ENCODE assay signal across 8 cellular contexts in genomic region chr1:160046494-160047115, GRCh38. TPM values are rescaled to one million over a fixed set of nuclear protein-coding genes. Genes with fewer than 3 reads are reported as not detected.
DNase-seq lines count a peak whose midpoint lies in the region; ATAC-seq, FAIRE-seq and TF ChIP-seq lines count a peak whose summit lies in the region.

No MANE protein-coding gene starts in this region.

- intact Hi-C loops in left ventricle myocardium inferior (cut with micrococcal nuclease), result no loop called here

- ATAC-seq in HG03432 (IDR thresholded peaks at IDR 0.05; ENCODE audit: unreplicated experiment), result peak; percentile 83
- ATAC-seq in HG03378 (IDR thresholded peaks at IDR 0.05; ENCODE audit: unreplicated experiment), result no peak

- peak overlapping the region; percentile 84 for H3K27ac ChIP-seq in angular gyrus (ENCODE audit: low read depth, low read length)
- no peak overlapping the region for H3K27ac ChIP-seq in left ventricle myocardium inferior (replicated peaks)

- TF ChIP-seq CTCF in AG09309 (IDR thresholded peaks at IDR 0.05; ENCODE audit: control insufficient read depth, insufficient read depth, low read depth, low read length, missing control alignments) (peak; percentile 59), left ventricle myocardium inferior (IDR thresholded peaks at IDR 0.05; ENCODE audit: borderline replicate concordance) (peak; percentile 69)

- H3K9me3 ChIP-seq in left ventricle myocardium inferior (replicated peaks), result no peaks in the 10 kb centered on the region

- peaks cover 15% of the 10 kb centered on the region for H3K4me1 ChIP-seq in left ventricle myocardium inferior

- no peaks in the 10 kb centered on the region for H3K36me3 ChIP-seq in left ventricle myocardium inferior

- H3K4me3 ChIP-seq in AG09309 (ENCODE audit: control insufficient read depth, low read depth, low read length) (no peak overlapping the region), left ventricle myocardium inferior (peak overlapping the region; percentile 26)

- no peak for DNase-seq in AG09309 (ENCODE audit: low read depth)
- DNase-seq in GM12891 (ENCODE audit: insufficient read length, low spot score), result no peak
- peak; percentile 60 for DNase-seq in RPMI7951 (ENCODE audit: low read depth)
- peak; percentile 40 for DNase-seq in left ventricle myocardium inferior
- DNase-seq in renal cortical epithelial cell (ENCODE audit: low read depth), result peak; percentile 11

- peaks cover 7% of the 10 kb centered on the region for H3K27me3 ChIP-seq in left ventricle myocardium inferior (ENCODE audit: low read depth)

- peak; percentile 61 for FAIRE-seq in GM12891 (lab: Jason Lieb, UNC)

- TF ChIP-seq POLR2A in GM12891 (IDR thresholded peaks at IDR 0.05; ENCODE audit: low read depth, low read length), result no peak

TF ChIP-seq in GM12891, 5 proteins besides CTCF, POLR2A, EP300 and RAD21:
- TF ChIP-seq SPI1 (IDR thresholded peaks at IDR 0.05; ENCODE audit: low read depth, low read length) (no peak), PAX5 (IDR thresholded peaks at IDR 0.05; ENCODE audit: insufficient read depth, low read length, severe bottlenecking) (no peak), TAF1 (IDR thresholded peaks at IDR 0.05; ENCODE audit: low read depth, low read length) (no peak), POLR2AphosphoS5 (IDR thresholded peaks at IDR 0.05; ENCODE audit: low read depth, low read length) (no peak), POU2F2 (IDR thresholded peaks at IDR 0.05; ENCODE audit: low read depth, low read length) (no peak)

RNA-seq across cellular contexts. Expression of gene PIGM, which starts 14.8 kb away (rescaled TPM):
- polyA plus RNA-seq in GM12891 (2012; ENCODE audit: low read depth, missing spikeins), result 1.4 TPM
- total RNA-seq in RPMI7951 (2014; rRNA removed; shearing (Covaris generic)), result 4.7 and 4.9 TPM in 2 replicates
- 2.5 TPM for total RNA-seq in left ventricle myocardium inferior
- 4.0 and 5.2 TPM in 2 replicates for total RNA-seq in renal cortical epithelial cell

RNA-seq across cellular contexts. Expression of gene KCNJ10, which starts 23.4 kb away (rescaled TPM):
- polyA plus RNA-seq in GM12891 (2012; ENCODE audit: low read depth, missing spikeins), result 0.05 TPM
- total RNA-seq in RPMI7951 (2014; rRNA removed; shearing (Covaris generic)), result 0.10 and 0.12 TPM in 2 replicates
- total RNA-seq in left ventricle myocardium inferior (not detected), renal cortical epithelial cell (0.15 TPM in 1 of 2 replicates, not detected in the other)

RNA-seq across cellular contexts. Expression of gene KCNJ9, which starts 34.7 kb away (rescaled TPM):
- 0.04 TPM for polyA plus RNA-seq in GM12891 (2012; ENCODE audit: low read depth, missing spikeins)
- not detected in 2 replicates for total RNA-seq in RPMI7951 (2014; rRNA removed; shearing (Covaris generic))
- total RNA-seq in left ventricle myocardium inferior (0.05 TPM), renal cortical epithelial cell (not detected in 2 replicates)

RNA-seq across cellular contexts. Expression of gene IGSF8, which starts 51.8 kb away (rescaled TPM):
- 5.2 TPM for polyA plus RNA-seq in GM12891 (2012; ENCODE audit: low read depth, missing spikeins)
- 7.9 and 10.7 TPM in 2 replicates for total RNA-seq in RPMI7951 (2014; rRNA removed; shearing (Covaris generic))
- total RNA-seq in left ventricle myocardium inferior, result 18.2 TPM
- 56.1 and 59.4 TPM in 2 replicates for total RNA-seq in renal cortical epithelial cell

Comparison
In these comparisons a context has a peak if more than half of its experiments do, and no peak if none do; other contexts are left out.
1. DNase-seq: peak in RPMI7951 (single experiment), left ventricle myocardium inferior (single experiment) and renal cortical epithelial cell (single experiment); none in AG09309 (single experiment) and GM12891 (single experiment).